Comparison of ENCODE assay signal across 1 cellular context in genomic region chr2:69742170-69742952, GRCh38.
TF ChIP-seq lines count a peak whose summit lies in the region.

No MANE protein-coding gene starts in this region.

TF ChIP-seq in HepG2, 621 proteins besides CTCF, POLR2A, EP300 and RAD21 (continued from another document and continues in another):
- TF ChIP-seq, protein P1, sequence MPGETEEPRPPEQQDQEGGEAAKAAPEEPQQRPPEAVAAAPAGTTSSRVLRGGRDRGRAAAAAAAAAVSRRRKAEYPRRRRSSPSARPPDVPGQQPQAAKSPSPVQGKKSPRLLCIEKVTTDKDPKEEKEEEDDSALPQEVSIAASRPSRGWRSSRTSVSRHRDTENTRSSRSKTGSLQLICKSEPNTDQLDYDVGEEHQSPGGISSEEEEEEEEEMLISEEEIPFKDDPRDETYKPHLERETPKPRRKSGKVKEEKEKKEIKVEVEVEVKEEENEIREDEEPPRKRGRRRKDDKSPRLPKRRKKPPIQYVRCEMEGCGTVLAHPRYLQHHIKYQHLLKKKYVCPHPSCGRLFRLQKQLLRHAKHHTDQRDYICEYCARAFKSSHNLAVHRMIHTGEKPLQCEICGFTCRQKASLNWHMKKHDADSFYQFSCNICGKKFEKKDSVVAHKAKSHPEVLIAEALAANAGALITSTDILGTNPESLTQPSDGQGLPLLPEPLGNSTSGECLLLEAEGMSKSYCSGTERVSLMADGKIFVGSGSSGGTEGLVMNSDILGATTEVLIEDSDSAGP (CRISPR knock-in tag; IDR thresholded peaks at IDR 0.05; ENCODE audit: borderline replicate concordance) = peak; percentile 36; the same call in 1 of the 2 replicates
- TF ChIP-seq ZNF17 (CRISPR knock-in tag; IDR thresholded peaks at IDR 0.05) = no peak
- TF ChIP-seq YEATS2 (CRISPR knock-in tag; IDR thresholded peaks at IDR 0.05; ENCODE audit: borderline replicate concordance) = no peak
- no peak for TF ChIP-seq TAF15 (IDR thresholded peaks at IDR 0.05; ENCODE audit: low read depth, low read length, poor library complexity, severe bottlenecking)
- TF ChIP-seq FOXC1 (CRISPR knock-in tag; IDR thresholded peaks at IDR 0.05; ENCODE audit: borderline replicate concordance) = 0 out of 2 replicates have a peak, but pooled peaks have one; percentile 91
- 0 out of 2 replicates have a peak, but pooled peaks have one; percentile 51 for TF ChIP-seq ZC3H13 (CRISPR knock-in tag; IDR thresholded peaks at IDR 0.05)
- no peak for TF ChIP-seq ZBTB8A (CRISPR knock-in tag; IDR thresholded peaks at IDR 0.05; ENCODE audit: borderline replicate concordance, low read depth)
- TF ChIP-seq ZC3H4 (CRISPR knock-in tag; IDR thresholded peaks at IDR 0.05; ENCODE audit: borderline replicate concordance) = 0 out of 2 replicates have a peak, but pooled peaks have one; percentile 35
- TF ChIP-seq, protein P2, sequence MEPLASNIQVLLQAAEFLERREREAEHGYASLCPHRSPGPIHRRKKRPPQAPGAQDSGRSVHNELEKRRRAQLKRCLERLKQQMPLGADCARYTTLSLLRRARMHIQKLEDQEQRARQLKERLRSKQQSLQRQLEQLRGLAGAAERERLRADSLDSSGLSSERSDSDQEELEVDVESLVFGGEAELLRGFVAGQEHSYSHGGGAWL (CRISPR knock-in tag; IDR thresholded peaks at IDR 0.05) = peak; percentile 35
- TF ChIP-seq PAXIP1 (CRISPR knock-in tag; conservative IDR thresholded peaks at IDR 0.05) = 0 out of 2 replicates have a peak, but pooled peaks have one; percentile 1
- peak; percentile 18; the same call in 1 of the 2 replicates for TF ChIP-seq KLF6 (CRISPR knock-in tag; IDR thresholded peaks at IDR 0.05)
- TF ChIP-seq, protein P3, sequence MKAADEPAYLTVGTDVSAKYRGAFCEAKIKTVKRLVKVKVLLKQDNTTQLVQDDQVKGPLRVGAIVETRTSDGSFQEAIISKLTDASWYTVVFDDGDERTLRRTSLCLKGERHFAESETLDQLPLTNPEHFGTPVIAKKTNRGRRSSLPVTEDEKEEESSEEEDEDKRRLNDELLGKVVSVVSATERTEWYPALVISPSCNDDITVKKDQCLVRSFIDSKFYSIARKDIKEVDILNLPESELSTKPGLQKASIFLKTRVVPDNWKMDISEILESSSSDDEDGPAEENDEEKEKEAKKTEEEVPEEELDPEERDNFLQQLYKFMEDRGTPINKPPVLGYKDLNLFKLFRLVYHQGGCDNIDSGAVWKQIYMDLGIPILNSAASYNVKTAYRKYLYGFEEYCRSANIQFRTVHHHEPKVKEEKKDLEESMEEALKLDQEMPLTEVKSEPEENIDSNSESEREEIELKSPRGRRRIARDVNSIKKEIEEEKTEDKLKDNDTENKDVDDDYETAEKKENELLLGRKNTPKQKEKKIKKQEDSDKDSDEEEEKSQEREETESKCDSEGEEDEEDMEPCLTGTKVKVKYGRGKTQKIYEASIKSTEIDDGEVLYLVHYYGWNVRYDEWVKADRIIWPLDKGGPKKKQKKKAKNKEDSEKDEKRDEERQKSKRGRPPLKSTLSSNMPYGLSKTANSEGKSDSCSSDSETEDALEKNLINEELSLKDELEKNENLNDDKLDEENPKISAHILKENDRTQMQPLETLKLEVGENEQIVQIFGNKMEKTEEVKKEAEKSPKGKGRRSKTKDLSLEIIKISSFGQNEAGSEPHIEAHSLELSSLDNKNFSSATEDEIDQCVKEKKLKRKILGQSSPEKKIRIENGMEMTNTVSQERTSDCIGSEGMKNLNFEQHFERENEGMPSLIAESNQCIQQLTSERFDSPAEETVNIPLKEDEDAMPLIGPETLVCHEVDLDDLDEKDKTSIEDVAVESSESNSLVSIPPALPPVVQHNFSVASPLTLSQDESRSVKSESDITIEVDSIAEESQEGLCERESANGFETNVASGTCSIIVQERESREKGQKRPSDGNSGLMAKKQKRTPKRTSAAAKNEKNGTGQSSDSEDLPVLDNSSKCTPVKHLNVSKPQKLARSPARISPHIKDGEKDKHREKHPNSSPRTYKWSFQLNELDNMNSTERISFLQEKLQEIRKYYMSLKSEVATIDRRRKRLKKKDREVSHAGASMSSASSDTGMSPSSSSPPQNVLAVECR (CRISPR knock-in tag; IDR thresholded peaks at IDR 0.05; ENCODE audit: borderline replicate concordance) = peak; percentile 38; the same call in 1 of the 2 replicates
- 0 out of 2 replicates have a peak, but pooled peaks have one; percentile 9 for TF ChIP-seq ZBED4 (CRISPR knock-in tag; IDR thresholded peaks at IDR 0.05; ENCODE audit: borderline replicate concordance)
- no peak for TF ChIP-seq CEBPG (CRISPR knock-in tag; IDR thresholded peaks at IDR 0.05)
- TF ChIP-seq DR1 (CRISPR knock-in tag; IDR thresholded peaks at IDR 0.05) = no peak
- TF ChIP-seq ZNF543 (CRISPR knock-in tag; IDR thresholded peaks at IDR 0.05) = 0 out of 2 replicates have a peak, but pooled peaks have one; percentile 20
- TF ChIP-seq ZGPAT (CRISPR knock-in tag; IDR thresholded peaks at IDR 0.05) = peak; percentile 45; the same call in 1 of the 2 replicates
- TF ChIP-seq ZNF232 (CRISPR knock-in tag; IDR thresholded peaks at IDR 0.05; ENCODE audit: borderline replicate concordance) = no peak
- peak; percentile 7 for TF ChIP-seq THAP11 (CRISPR knock-in tag; IDR thresholded peaks at IDR 0.05)
- 0 out of 2 replicates have a peak, but pooled peaks have one; percentile 44 for TF ChIP-seq ZNF747 (CRISPR knock-in tag; IDR thresholded peaks at IDR 0.05; ENCODE audit: borderline replicate concordance)
- no peak for TF ChIP-seq ISX (CRISPR knock-in tag; conservative IDR thresholded peaks at IDR 0.05)
- TF ChIP-seq TCF7L2 (IDR thresholded peaks at IDR 0.05; ENCODE audit: low read depth, low read length) = no peak
- TF ChIP-seq RBFOX2 (IDR thresholded peaks at IDR 0.05; ENCODE audit: low read depth, low read length) = peak; percentile 86; the same call in 1 of the 2 replicates
- 0 out of 2 replicates have a peak, but pooled peaks have one; percentile 74 for TF ChIP-seq ZNF34 (CRISPR knock-in tag; IDR thresholded peaks at IDR 0.05; ENCODE audit: borderline replicate concordance)
- TF ChIP-seq PLRG1 (conservative IDR thresholded peaks at IDR 0.05) = no peak
- no peak; the same call in 1 of the 2 replicates for TF ChIP-seq ZNF816 (CRISPR knock-in tag; IDR thresholded peaks at IDR 0.05; ENCODE audit: borderline replicate concordance)
- TF ChIP-seq ZNF644 (CRISPR knock-in tag; IDR thresholded peaks at IDR 0.05; ENCODE audit: low read depth) = no peak
- no peak for TF ChIP-seq KLF9 (CRISPR knock-in tag; IDR thresholded peaks at IDR 0.05; ENCODE audit: low read depth)
- no peak for TF ChIP-seq UBTF (CRISPR knock-in tag; IDR thresholded peaks at IDR 0.05)
- no peak for TF ChIP-seq STAG1 (CRISPR knock-in tag; IDR thresholded peaks at IDR 0.05)
- TF ChIP-seq, protein P4, sequence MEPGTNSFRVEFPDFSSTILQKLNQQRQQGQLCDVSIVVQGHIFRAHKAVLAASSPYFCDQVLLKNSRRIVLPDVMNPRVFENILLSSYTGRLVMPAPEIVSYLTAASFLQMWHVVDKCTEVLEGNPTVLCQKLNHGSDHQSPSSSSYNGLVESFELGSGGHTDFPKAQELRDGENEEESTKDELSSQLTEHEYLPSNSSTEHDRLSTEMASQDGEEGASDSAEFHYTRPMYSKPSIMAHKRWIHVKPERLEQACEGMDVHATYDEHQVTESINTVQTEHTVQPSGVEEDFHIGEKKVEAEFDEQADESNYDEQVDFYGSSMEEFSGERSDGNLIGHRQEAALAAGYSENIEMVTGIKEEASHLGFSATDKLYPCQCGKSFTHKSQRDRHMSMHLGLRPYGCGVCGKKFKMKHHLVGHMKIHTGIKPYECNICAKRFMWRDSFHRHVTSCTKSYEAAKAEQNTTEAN (CRISPR knock-in tag; conservative IDR thresholded peaks at IDR 0.05) = no peak
- peak; percentile 56 for TF ChIP-seq AGO2 (optimal IDR thresholded peaks at IDR 0.05; ENCODE audit: low read depth, low read length)
- 0 out of 2 replicates have a peak, but pooled peaks have one; percentile 47 for TF ChIP-seq ZNF230 (CRISPR knock-in tag; IDR thresholded peaks at IDR 0.05)
- no peak for TF ChIP-seq NFRKB (IDR thresholded peaks at IDR 0.05)
- peak in 1 of 2 experiments; percentile 19; a peak in 1 of 4 replicates for TF ChIP-seq KLF16 (CRISPR knock-in tag; IDR thresholded peaks at IDR 0.05)
- 0 out of 2 replicates have a peak, but pooled peaks have one; percentile 4 for TF ChIP-seq ZBTB46 (CRISPR knock-in tag; IDR thresholded peaks at IDR 0.05; ENCODE audit: borderline replicate concordance)
